8 cellular contexts compared by ENCODE assay signal in the genomic region with DNA sequence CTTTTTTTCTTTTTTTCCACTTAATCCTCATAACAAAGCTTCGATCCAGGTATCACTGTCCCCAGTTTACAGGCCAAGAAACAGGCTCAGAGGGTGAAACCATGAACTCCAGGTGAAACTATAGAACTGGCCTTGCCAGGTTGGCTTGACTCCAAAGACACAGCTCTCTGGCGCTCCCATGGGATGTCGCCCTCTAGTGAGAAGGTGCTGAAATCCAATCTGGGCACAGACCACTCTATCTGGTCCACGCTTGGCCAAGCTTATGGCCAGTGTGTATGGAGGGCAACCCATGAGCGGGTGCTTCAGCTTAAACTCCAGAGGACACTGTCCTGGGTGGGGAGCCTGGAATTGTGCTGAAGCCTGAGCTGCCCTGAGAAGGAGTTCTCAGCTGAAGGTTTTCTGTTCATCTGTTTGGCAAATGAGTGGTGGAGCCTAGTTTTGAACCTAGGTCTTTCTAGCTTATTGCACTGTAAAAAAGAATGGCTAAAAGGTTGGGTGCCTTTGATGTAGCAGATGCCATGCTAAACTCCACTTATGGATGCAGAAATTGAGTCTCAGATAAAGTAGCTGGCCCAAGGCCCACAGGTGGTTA.
DNase-seq lines count a peak whose midpoint lies in the region; ATAC-seq and TF ChIP-seq lines count a peak whose summit lies in the region.

No MANE protein-coding gene starts in this region.

- H3K36me3 ChIP-seq in thyroid gland: no peaks in the 10 kb centered on the region

- no peaks in the 10 kb centered on the region for H3K9me3 ChIP-seq in thyroid gland

- peak; percentile 41 for ATAC-seq in Right ventricle myocardium superior (ENCODE audit: poor library complexity)
- ATAC-seq in left cardiac atrium: no peak

- DNase-seq in Right ventricle myocardium superior: no peak
- no peak for DNase-seq in left cardiac atrium
- peak; percentile 23 for DNase-seq in NCI-H226
- DNase-seq in epithelial cell of esophagus (ENCODE audit: low read depth): peak; percentile 49
- peak; percentile 27 to 46 for DNase-seq in thyroid gland
- DNase-seq in SIG-M5 treated with dmso at 0.1 percent for 504 hours (lab: John Stamatoyannopoulos, UW; ENCODE audit: unreplicated experiment): no peak
- DNase-seq in middle frontal gyrus (ENCODE audit: extremely low spot score, low spot score): no peak
- no peak for DNase-seq in activated naive CD4-positive, alpha-beta T cell treated with anti-CD3 and anti-CD28 coated beads, Interleukin-2, amount 50 U/mL, for 16 hours

- 72 to 77% methylated on average over 5 of the region's 5 CpGs for WGBS in thyroid gland, 2 donors

- H3K27me3 ChIP-seq in thyroid gland: no peaks in the 10 kb centered on the region

- no peak for TF ChIP-seq POLR2A in thyroid gland (IDR thresholded peaks at IDR 0.05)

- TF ChIP-seq CTCF in epithelial cell of esophagus (IDR thresholded peaks at IDR 0.05; ENCODE audit: insufficient read depth, low read depth, low read length, missing control alignments): peak; percentile 50
- peak in 4 of 6 experiments; percentile 20 to 37 (median 32) for TF ChIP-seq CTCF in thyroid gland (IDR thresholded peaks at IDR 0.05)

- H3K4me1 ChIP-seq in thyroid gland: no peaks in the 10 kb centered on the region

- H3K4me3 ChIP-seq in epithelial cell of esophagus (ENCODE audit: low read length): no peak overlapping the region
- H3K4me3 ChIP-seq in thyroid gland (replicated peaks in 1 of 3): no peak overlapping the region

- intact Hi-C loops in Right ventricle myocardium superior (cut with DNase I) (no loop called here), left cardiac atrium (cut with DNase I) (no loop called here), thyroid gland (cut with DNase I) (no loop called here)

- H3K27ac ChIP-seq in thyroid gland: no peak overlapping the region

Comparison
In these comparisons a context has a peak if more than half of its experiments do, and no peak if none do; other contexts are left out.
1. DNase-seq: peak in NCI-H226 (single experiment), epithelial cell of esophagus (single experiment) and thyroid gland (2 of 2); none in Right ventricle myocardium superior (single experiment), left cardiac atrium (single experiment), SIG-M5 treated with dmso at 0.1 percent for 504 hours (single experiment), middle frontal gyrus (single experiment) and activated naive CD4-positive, alpha-beta T cell treated with anti-CD3 and anti-CD28 coated beads, Interleukin-2, amount 50 U/mL, for 16 hours (single experiment).